ENCODE assay signal across 29 cellular contexts in the genomic region with DNA sequence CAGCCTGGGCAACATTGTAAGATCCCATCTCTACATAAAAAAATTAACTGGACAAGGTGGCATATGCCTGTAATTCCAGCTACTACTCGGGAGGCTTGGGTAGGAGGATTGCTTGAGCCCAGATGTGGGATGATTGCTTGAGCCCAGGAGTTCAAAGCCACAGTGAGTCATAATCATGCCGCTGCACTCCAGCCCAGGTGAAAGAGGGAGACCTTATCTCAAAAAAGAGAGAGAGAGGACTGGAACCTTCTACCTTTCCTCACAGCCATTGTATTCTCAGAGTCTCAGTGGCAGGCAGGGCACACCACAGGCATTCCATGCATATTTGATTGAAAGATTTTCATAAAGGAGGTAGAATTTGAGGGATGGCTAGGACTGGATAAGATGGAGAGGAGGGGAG.
DNase-seq lines count a peak whose midpoint lies in the region; ATAC-seq, FAIRE-seq and TF ChIP-seq lines count a peak whose summit lies in the region.
"Had no signal": no experiment of that assay in that cellular context is flagged by ENCODE, and none has a peak within 500 bp of the region (broad histone marks: within the 10 kb centered on the region; RNA-seq: fewer than 3 reads in every experiment).

No MANE protein-coding gene starts in this region.

- no peak overlapping the region for H3K18ac ChIP-seq in mesendoderm (ENCODE audit: low read length)

- peaks cover 8% of the 10 kb centered on the region for H3K4me1 Mint-ChIP-seq in activated naive CD4-positive, alpha-beta T cell treated with anti-CD3 and anti-CD28 coated beads for 36 hours (ENCODE audit: low read depth)

- no peaks in the 10 kb centered on the region for H3K36me3 ChIP-seq in mesendoderm (ENCODE audit: control insufficient read depth, insufficient read depth, low read length)
- H3K36me3 ChIP-seq: BLaER1 treated with 17β-estradiol and CSF1 and Interleukin-3, amounts not matched to agents 10 nM and 100 nM; MG63 had no signal

- no peak overlapping the region for H3K4me3 ChIP-seq in mesendoderm (ENCODE audit: low read length)
- H3K4me3 ChIP-seq: BLaER1 treated with 17β-estradiol and CSF1 and Interleukin-3, amounts not matched to agents 10 nM and 100 nM; GM12878; MG63 had no signal

- WGBS in mesendoderm (ENCODE audit: extremely low coverage, insufficient coverage, low lambda C conversion rate), result no CpG with 5 or more reads among the region's 2 CpGs

- H3K23ac ChIP-seq in mesendoderm (ENCODE audit: low read length), result no peak overlapping the region

- no peak overlapping the region for H3K4me3 Mint-ChIP-seq in activated naive CD4-positive, alpha-beta T cell treated with anti-CD3 and anti-CD28 coated beads for 36 hours
- H3K4me3 Mint-ChIP-seq: CD4-positive, alpha-beta memory T cell had no signal

- no peaks in the 10 kb centered on the region for H3K79me1 ChIP-seq in mesendoderm (ENCODE audit: low read length)

- no peaks in the 10 kb centered on the region for H3K79me2 ChIP-seq in mesendoderm (ENCODE audit: control insufficient read depth, insufficient read depth, low read length)

- FAIRE-seq in urothelium cell line (lab: Jason Lieb, UNC), result no peak
- FAIRE-seq: A204.1, GM12878, H54, HTR-8/SVneo, RCC 7860 had no signal

- DNase-seq in RPMI7951 (ENCODE audit: low read depth), result peak; percentile 9
- DNase-seq in mesendoderm, result peak; percentile 60
- DNase-seq in urothelium cell line (ENCODE audit: low spot score), result peak; percentile 18
- no peak for DNase-seq in activated naive CD4-positive, alpha-beta T cell treated with anti-CD3 and anti-CD28 coated beads for 36 hours
- no peak for DNase-seq in C1 segment of cervical spinal cord (lab: John Stamatoyannopoulos, UW)
- DNase-seq: AML-193; Caco-2; CD4-positive, alpha-beta memory T cell; DMS 273 treated with DMSO at 0.1 percent for 48 hours; DMS79; EL; GDM1; KBM-7; MG63; NCI-H1105 treated with DMSO at 0.1 percent for 48 hours; NCI-H146; NCI-H1930; NCI-H446 treated with DMSO at 0.1 percent for 48 hours; NCI-H526; SK-N-SH; SW 1271 had no signal

- no peaks in the 10 kb centered on the region for H3K9me3 Mint-ChIP-seq in activated naive CD4-positive, alpha-beta T cell treated with anti-CD3 and anti-CD28 coated beads for 36 hours

- CTCF ChIA-PET in activated naive CD4-positive, alpha-beta T cell treated with anti-CD3 and anti-CD28 coated beads for 36 hours (lab: Charles Lee), result no interaction called here

- no peaks in the 10 kb centered on the region for H3K27me3 Mint-ChIP-seq in activated naive CD4-positive, alpha-beta T cell treated with anti-CD3 and anti-CD28 coated beads for 36 hours (ENCODE audit: low read depth)

- H3K27me3 ChIP-seq in mesendoderm (ENCODE audit: insufficient read depth, low read length, poor library complexity), result no peaks in the 10 kb centered on the region
- H3K27me3 ChIP-seq: BLaER1 treated with 17β-estradiol and CSF1 and Interleukin-3, amounts not matched to agents 10 nM and 100 nM; MG63 had no signal

- TF ChIP-seq RAD21 in Ishikawa (IDR thresholded peaks at IDR 0.05; ENCODE audit: low read depth), result no peak

- H3K4ac ChIP-seq in mesendoderm (ENCODE audit: low read depth, low read length), result no peak overlapping the region

- H2BK15ac ChIP-seq in mesendoderm (replicated peaks; ENCODE audit: low read depth), result no peak overlapping the region

- no peak overlapping the region for H3K4me2 ChIP-seq in mesendoderm (ENCODE audit: low read length)
- H3K4me2 ChIP-seq: BLaER1 treated with 17β-estradiol and CSF1 and Interleukin-3, amounts not matched to agents 10 nM and 100 nM; SK-N-SH had no signal

- H4K8ac ChIP-seq in mesendoderm (ENCODE audit: low read depth, low read length), result no peak overlapping the region

- no peak overlapping the region for H2AK5ac ChIP-seq in mesendoderm (ENCODE audit: low read length)

- ATAC-seq in HG03045 (IDR thresholded peaks at IDR 0.05; ENCODE audit: unreplicated experiment), result no peak
- ATAC-seq: GM12878 had no signal

- H2BK5ac ChIP-seq in mesendoderm (ENCODE audit: low read length), result no peak overlapping the region

- TF ChIP-seq EP300 in Ishikawa (IDR thresholded peaks at IDR 0.05; ENCODE audit: borderline replicate concordance), result no peak

- intact Hi-C loops in activated naive CD4-positive, alpha-beta T cell treated with anti-CD3 and anti-CD28 coated beads for 36 hours (cut with micrococcal nuclease), result no loop called here

- H3K36me3 Mint-ChIP-seq in activated naive CD4-positive, alpha-beta T cell treated with anti-CD3 and anti-CD28 coated beads for 36 hours (ENCODE audit: low read depth), result no peaks in the 10 kb centered on the region

- H3K56ac ChIP-seq in mesendoderm (ENCODE audit: low read length), result no peak overlapping the region

- no peak overlapping the region for H3K27ac ChIP-seq in mesendoderm (ENCODE audit: low read depth, low read length)
- H3K27ac ChIP-seq: BLaER1 treated with 17β-estradiol and CSF1 and Interleukin-3, amounts not matched to agents 10 nM and 100 nM had no signal

- H4K5ac ChIP-seq in mesendoderm (ENCODE audit: low read length), result no peak overlapping the region

- H2BK120ac ChIP-seq in mesendoderm (ENCODE audit: low read depth, low read length), result no peak overlapping the region

- H3K9ac ChIP-seq in mesendoderm (ENCODE audit: low read length), result no peak overlapping the region
- H3K9ac ChIP-seq: BLaER1 treated with 17β-estradiol and CSF1 and Interleukin-3, amounts not matched to agents 10 nM and 100 nM; SK-N-SH had no signal

- H3K4me1 ChIP-seq in mesendoderm (ENCODE audit: control insufficient read depth, low read depth, low read length), result no peaks in the 10 kb centered on the region

- no peak overlapping the region for H3K27ac Mint-ChIP-seq in activated naive CD4-positive, alpha-beta T cell treated with anti-CD3 and anti-CD28 coated beads for 36 hours

TF ChIP-seq in Ishikawa, 13 proteins besides CTCF, POLR2A, EP300 and RAD21:
- no peak for TF ChIP-seq CREB1 (IDR thresholded peaks at IDR 0.05; ENCODE audit: low read depth)
- TF ChIP-seq TEAD4 (IDR thresholded peaks at IDR 0.05), result peak; percentile 48; the same call in 1 of the 2 replicates
- no peak for TF ChIP-seq EGR1 (IDR thresholded peaks at IDR 0.05)

Comparison
In these comparisons a context has a peak if more than half of its experiments do, and no peak if none do; other contexts are left out.
1. DNase-seq: peak in RPMI7951 (single experiment), mesendoderm (single experiment) and urothelium cell line (single experiment); none in activated naive CD4-positive, alpha-beta T cell treated with anti-CD3 and anti-CD28 coated beads for 36 hours (single experiment) and C1 segment of cervical spinal cord (0 of 14).